ENCODE assay signal across 19 cellular contexts in the genomic region with DNA sequence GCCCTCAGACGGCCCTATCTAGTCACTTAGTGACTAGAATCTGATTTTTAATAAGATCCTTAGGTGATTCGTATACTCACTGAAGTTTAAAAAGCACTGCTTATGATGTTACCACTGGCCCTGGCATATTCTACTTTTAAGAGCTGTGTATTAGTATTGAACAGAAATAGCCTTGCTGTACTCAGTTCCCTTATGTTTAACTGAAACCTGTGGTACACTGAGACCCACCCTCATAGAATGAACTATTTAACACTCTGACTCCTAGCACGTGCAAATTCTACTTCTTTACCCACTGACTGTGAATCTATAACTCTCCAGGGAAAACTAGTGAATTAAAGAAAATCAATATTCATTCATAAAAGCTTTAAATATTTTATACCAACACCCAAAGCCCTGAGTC.
DNase-seq lines count a peak whose midpoint lies in the region; ATAC-seq lines count a peak whose summit lies in the region.
"Had no signal": no experiment of that assay in that cellular context is flagged by ENCODE, and none has a peak within 500 bp of the region (broad histone marks: within the 10 kb centered on the region; RNA-seq: fewer than 3 reads in every experiment).

No MANE protein-coding gene starts in this region.

- DNase-seq in T1000 (lab: John Stamatoyannopoulos, UW) (no peak), NCI-H345 treated with DMSO at 0.1 percent for 48 hours (lab: John Stamatoyannopoulos, UW; ENCODE audit: unreplicated experiment) (no peak), NCI-H524 treated with DMSO at 0.1 percent for 48 hours (lab: John Stamatoyannopoulos, UW) (no peak), germinal center (ENCODE audit: low spot score) (no peak)
- DNase-seq: 8988T, DMS 273 treated with DMSO at 0.1 percent for 48 hours, HCEC 1CT, KBM-7, NCI-H1092, NCI-H1694, NCI-H446, NCI-H748 treated with DMSO at 0.1 percent for 48 hours, T-cell had no signal

- ATAC-seq in GM18498 (IDR thresholded peaks at IDR 0.05; ENCODE audit: unreplicated experiment) (peak; percentile 73), GM21390 (IDR thresholded peaks at IDR 0.05; ENCODE audit: unreplicated experiment) (peak; percentile 62), HG02610 (IDR thresholded peaks at IDR 0.05; ENCODE audit: unreplicated experiment) (peak; percentile 50), HG03159 (IDR thresholded peaks at IDR 0.05; ENCODE audit: unreplicated experiment) (peak; percentile 57)
- ATAC-seq: Panc1, Right ventricle myocardium inferior, T-cell had no signal
